8 cellular contexts compared by ENCODE assay signal in the genomic region with DNA sequence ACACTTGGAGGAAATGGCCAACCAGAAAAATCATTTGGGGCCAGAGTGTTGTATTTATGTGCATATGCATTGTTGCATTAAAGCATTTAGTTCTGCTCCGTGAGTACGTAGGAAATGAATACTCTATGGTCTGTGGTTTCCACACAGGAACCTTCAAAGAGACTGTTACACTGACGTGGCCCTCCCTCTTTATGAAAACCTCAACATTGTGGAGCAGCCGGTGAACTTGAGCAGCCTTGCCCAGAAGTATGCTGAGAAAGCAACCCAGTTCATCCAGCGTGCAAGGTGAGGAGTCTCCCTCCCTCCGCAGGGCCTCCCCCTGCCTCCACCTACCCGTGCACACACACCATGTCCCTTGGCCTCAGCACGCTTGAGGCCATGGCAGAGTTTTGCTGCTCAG.
A peak's percentile ranks its signal among the peaks of the same experiment; 100 is the strongest.
DNase-seq lines count a peak whose midpoint lies in the region; ATAC-seq, FAIRE-seq and TF ChIP-seq lines count a peak whose summit lies in the region.

No MANE protein-coding gene starts in this region.

- H3K36me3 ChIP-seq in small intestine (ENCODE audit: control insufficient read depth in 2 of 2, insufficient read depth in 2 of 2, low read length in 2 of 2), result no peaks in the 10 kb centered on the region
- H3K36me3 ChIP-seq in GM23248 (ENCODE audit: low read depth), result no peaks in the 10 kb centered on the region

- H3K36me3 Mint-ChIP-seq in osteocyte (ENCODE audit: unreplicated experiment), result no peaks in the 10 kb centered on the region

- no peak overlapping the region for H2AFZ ChIP-seq in GM23248

- no peaks in the 10 kb centered on the region for H3K9me3 ChIP-seq in small intestine (ENCODE audit: control insufficient read depth, low read depth)
- no peaks in the 10 kb centered on the region for H3K9me3 ChIP-seq in GM23248 (ENCODE audit: low read depth)

- peaks cover 10% of the 10 kb centered on the region for H3F3A ChIP-seq in GM23248 (ENCODE audit: insufficient read depth)

- H3K27ac Mint-ChIP-seq in osteocyte (ENCODE audit: unreplicated experiment), result no peak overlapping the region

- H3K4me1 ChIP-seq in small intestine (ENCODE audit: control insufficient read depth in 2 of 2, insufficient read depth in 1 of 2, low read depth in 1 of 2, low read length in 1 of 2) (no peaks in the 10 kb centered on the region), GM23248 (ENCODE audit: insufficient read depth) (peaks cover 15% of the 10 kb centered on the region)

- no peak for FAIRE-seq in small intestine (lab: Jason Lieb, UNC)

- no peaks in the 10 kb centered on the region for H3K79me2 ChIP-seq in GM23248 (ENCODE audit: insufficient read depth)

- H3K27me3 ChIP-seq in small intestine (ENCODE audit: control insufficient read depth in 2 of 2, insufficient read depth in 2 of 2, low read length in 2 of 2) (no peaks in the 10 kb centered on the region), GM23248 (replicated peaks; ENCODE audit: insufficient read depth) (no peaks in the 10 kb centered on the region)

- ATAC-seq in GM19452 (IDR thresholded peaks at IDR 0.05; ENCODE audit: unreplicated experiment), result peak; percentile 95

- no peaks in the 10 kb centered on the region for H3K9me2 ChIP-seq in GM23248 (ENCODE audit: insufficient read depth)

- no peaks in the 10 kb centered on the region for H3K9me3 Mint-ChIP-seq in osteocyte (ENCODE audit: unreplicated experiment)

- H3K4me3 ChIP-seq in small intestine (ENCODE audit: low read depth in 1 of 2, low read length in 2 of 2) (no peak overlapping the region), GM23248 (no peak overlapping the region)

- H3K4me2 ChIP-seq in GM23248 (ENCODE audit: unreplicated experiment), result no peak overlapping the region

- H3K4me1 Mint-ChIP-seq in osteocyte (ENCODE audit: unreplicated experiment), result peaks cover 14% of the 10 kb centered on the region

- DNase-seq in KBM-7 (peak; percentile 70), activated T-cell treated with anti-CD3 and anti-CD28 coated beads for 4 hours (peak; percentile 47), small intestine (peak; percentile 69), AG08396 (ENCODE audit: low spot score) (no peak), osteocyte (ENCODE audit: extremely low spot score, unreplicated experiment) (no peak), GM23248 (no peak), NCI-H1694 (lab: John Stamatoyannopoulos, UW) (no peak)

- H3K27me3 Mint-ChIP-seq in osteocyte (ENCODE audit: unreplicated experiment), result no peaks in the 10 kb centered on the region

- in situ Hi-C loops in KBM-7 (cut with MboI; ENCODE audit: low pct_unique_long_range_greater_than_20kb, low sequenced_read_pairs), result no loop called here
- in situ Hi-C loops in GM23248 (cut with MboI), result no loop called here

- no peak for TF ChIP-seq CTCF in osteocyte (IDR thresholded peaks at IDR 0.05)

- WGBS in small intestine, 3 donors, result 68 to 81% (median 77%) methylated on average over 8 of the region's 8 CpGs
- WGBS in GM23248 (ENCODE audit: low coverage in 1 of 2, low lambda C conversion rate in 2 of 2, missing lambda C conversion rate in 2 of 2), 2 experiments, result 90 to 91% methylated on average over 8 of the region's 8 CpGs

- H3K27ac ChIP-seq in small intestine (ENCODE audit: low read depth in 1 of 2, low read length in 1 of 2), result peak overlapping the region in 1 of 2 donors; percentile 22
- no peak overlapping the region for H3K27ac ChIP-seq in GM23248

- no peaks in the 10 kb centered on the region for H4K20me1 ChIP-seq in GM23248 (ENCODE audit: insufficient read depth)

- no peak overlapping the region for H3K9ac ChIP-seq in GM23248

- H3K4me3 Mint-ChIP-seq in osteocyte (ENCODE audit: unreplicated experiment), result no peak overlapping the region

Comparison
In these comparisons a context has a peak if more than half of its experiments do, and no peak if none do; other contexts are left out.
1. DNase-seq: peak in KBM-7 (single experiment), activated T-cell treated with anti-CD3 and anti-CD28 coated beads for 4 hours (single experiment) and small intestine (single experiment); none in AG08396 (single experiment), osteocyte (single experiment), GM23248 (single experiment) and NCI-H1694 (single experiment).